ENCODE assay signal across 13 cellular contexts in genomic region chr6:50927816-50928215, GRCh38.
"Had no signal": no experiment of that assay in that cellular context is flagged by ENCODE, and none has a peak within 500 bp of the region (broad histone marks: within the 10 kb centered on the region; RNA-seq: fewer than 3 reads in every experiment).

No MANE protein-coding gene starts in this region.

- H3K27ac ChIP-seq: parathyroid adenoma, uterus had no signal

- H3K36me3 ChIP-seq: uterus had no signal

- H3K4me3 Mint-ChIP-seq: activated naive CD8-positive, alpha-beta T cell treated with anti-CD3 and anti-CD28 coated beads for 36 hours; activated T-helper 1 cell treated with anti-CD3 and anti-CD28 coated beads, Interleukin-12 subunit alpha, Interleukin-12 subunit beta, Interleukin-2, Interleukin-4 antibody, amounts not matched to agents 30 ng/mL and 10 ng/mL and 1 ng/mL, durations not matched to agents 14 hours and 24 hours and 36 hours; naive thymus-derived CD8-positive, alpha-beta T cell; stimulated activated memory B cell treated with anti-CD40 and anti-IgM and Interleukin-4, amounts not matched to agents 10 μg/mL and 1 μg/mL and 100 μg/mL, for 72 hours had no signal

- DNase-seq: activated CD4-positive, alpha-beta T cell treated with anti-CD3 and anti-CD28 coated beads, Interleukin-2, amount 50 U/mL, for 1 hour; activated naive CD8-positive, alpha-beta T cell treated with anti-CD3 and anti-CD28 coated beads for 36 hours; amygdala; hypothalamus; naive thymus-derived CD8-positive, alpha-beta T cell; stimulated activated CD4-positive, alpha-beta T cell treated with anti-CD3 and anti-CD28 coated beads, Interleukin-2, amount 100 ng/mL, for 48 hours; uterus had no signal

- H3K9me3 ChIP-seq: uterus had no signal

- H3K27me3 ChIP-seq: uterus had no signal

- H2AFZ ChIP-seq: parathyroid adenoma had no signal

- H3K4me1 ChIP-seq: parathyroid adenoma, uterus had no signal

- H3K4me1 Mint-ChIP-seq: activated naive CD8-positive, alpha-beta T cell treated with anti-CD3 and anti-CD28 coated beads for 36 hours; naive thymus-derived CD8-positive, alpha-beta T cell; stimulated activated memory B cell treated with anti-CD40 and anti-IgM and Interleukin-4, amounts not matched to agents 10 μg/mL and 1 μg/mL and 100 μg/mL, for 72 hours had no signal

- H3K27ac Mint-ChIP-seq: activated naive CD8-positive, alpha-beta T cell treated with anti-CD3 and anti-CD28 coated beads for 36 hours; activated T-helper 1 cell treated with anti-CD3 and anti-CD28 coated beads, Interleukin-12 subunit alpha, Interleukin-12 subunit beta, Interleukin-2, Interleukin-4 antibody, amounts not matched to agents 30 ng/mL and 10 ng/mL and 1 ng/mL, durations not matched to agents 14 hours and 24 hours and 36 hours; naive thymus-derived CD8-positive, alpha-beta T cell; stimulated activated memory B cell treated with anti-CD40 and anti-IgM and Interleukin-4, amounts not matched to agents 10 μg/mL and 1 μg/mL and 100 μg/mL, for 72 hours had no signal

- H3K9ac ChIP-seq: parathyroid adenoma had no signal

- H3K36me3 Mint-ChIP-seq: activated naive CD8-positive, alpha-beta T cell treated with anti-CD3 and anti-CD28 coated beads for 36 hours; naive thymus-derived CD8-positive, alpha-beta T cell; stimulated activated memory B cell treated with anti-CD40 and anti-IgM and Interleukin-4, amounts not matched to agents 10 μg/mL and 1 μg/mL and 100 μg/mL, for 72 hours had no signal

- H3K4me3 ChIP-seq: lung, uterus had no signal

- H3K27me3 Mint-ChIP-seq: naive thymus-derived CD8-positive, alpha-beta T cell; stimulated activated memory B cell treated with anti-CD40 and anti-IgM and Interleukin-4, amounts not matched to agents 10 μg/mL and 1 μg/mL and 100 μg/mL, for 72 hours had no signal

- FAIRE-seq: colon, endometrium had no signal
